20 cellular contexts compared by ENCODE assay signal in genomic region chr7:50476953-50477625, GRCh38. TPM values are rescaled to one million over a fixed set of nuclear protein-coding genes. Genes with fewer than 3 reads are reported as not detected.
DNase-seq lines count a peak whose midpoint lies in the region; ATAC-seq, FAIRE-seq and TF ChIP-seq lines count a peak whose summit lies in the region.
"Had no signal": no experiment of that assay in that cellular context is flagged by ENCODE, and none has a peak within 500 bp of the region (broad histone marks: within the 10 kb centered on the region; RNA-seq: fewer than 3 reads in every experiment).

No MANE protein-coding gene starts in this region.

- in situ Hi-C loops in K562 (cut with MboI), result no loop called here

- no peak for TF ChIP-seq POLR2A in K562 (conservative IDR thresholded peaks at IDR 0.05)

- no peaks in the 10 kb centered on the region for H3K36me3 Mint-ChIP-seq in natural killer cell treated with Interleukin-12 subunit alpha and Interleukin-12 subunit beta and Interleukin-15 and Interleukin-18, amount 100 ng/mL, for 72 hours
- H3K36me3 Mint-ChIP-seq in natural killer cell, result no peaks in the 10 kb centered on the region
- H3K36me3 Mint-ChIP-seq: CD14-positive monocyte; CD4-positive, alpha-beta memory T cell had no signal

- H3K9ac ChIP-seq in K562 (ENCODE audit: insufficient read depth in 1 of 2, low read depth in 2 of 2, low read length in 2 of 2) (no peak overlapping the region), mesendoderm (ENCODE audit: low read length) (no peak overlapping the region)

- no peak overlapping the region for H3K4me3 Mint-ChIP-seq in natural killer cell treated with Interleukin-12 subunit alpha and Interleukin-12 subunit beta and Interleukin-15 and Interleukin-18, amount 100 ng/mL, for 72 hours
- H3K4me3 Mint-ChIP-seq in natural killer cell, result no peak overlapping the region
- H3K4me3 Mint-ChIP-seq: CD14-positive monocyte; CD4-positive, alpha-beta memory T cell; HFFc6 had no signal

- no peak overlapping the region for H2BK120ac ChIP-seq in mesendoderm (ENCODE audit: low read depth, low read length)

- no peaks in the 10 kb centered on the region for H3K9me1 ChIP-seq in K562 (ENCODE audit: control insufficient read depth, insufficient read depth, low read length)

- no peak for ATAC-seq in natural killer cell treated with Interleukin-12 subunit alpha and Interleukin-12 subunit beta and Interleukin-15 and Interleukin-18, amount 100 ng/mL, for 72 hours
- ATAC-seq in natural killer cell, result no peak
- no peak for ATAC-seq in K562
- ATAC-seq: HCT116 had no signal

- H3K79me2 ChIP-seq in K562 (ENCODE audit: control insufficient read depth, insufficient read depth, low read length) (no peaks in the 10 kb centered on the region), mesendoderm (ENCODE audit: control insufficient read depth, insufficient read depth, low read length) (no peaks in the 10 kb centered on the region)

- TF ChIP-seq CTCF in natural killer cell (IDR thresholded peaks at IDR 0.05) (no peak), K562 (IDR thresholded peaks at IDR 0.05 in 2 of 3, conservative IDR thresholded peaks at IDR 0.05 in 1 of 3; ENCODE audit: insufficient read depth in 2 of 3, low read depth in 1 of 3, low read length in 3 of 3) (no peak)

- H2AFZ ChIP-seq in K562 (ENCODE audit: low read depth, low read length), result no peak overlapping the region

- no peak overlapping the region for H2AK5ac ChIP-seq in mesendoderm (ENCODE audit: low read length)

- H3K4me1 ChIP-seq in K562 (replicated peaks in 1 of 2; ENCODE audit: control insufficient read depth in 2 of 2, insufficient read depth in 2 of 2, low read length in 2 of 2) (no peaks in the 10 kb centered on the region), mesendoderm (ENCODE audit: control insufficient read depth, low read depth, low read length) (peaks cover 7% of the 10 kb centered on the region)

- no peaks in the 10 kb centered on the region for H3K79me1 ChIP-seq in mesendoderm (ENCODE audit: low read length)

- BruUV-seq in K562 (replicated peaks; lab: Mats Ljungman, UMichigan), result no TSS peak

- H3K4me2 ChIP-seq in K562 (ENCODE audit: insufficient read depth, low read length), result no peak overlapping the region
- H3K4me2 ChIP-seq in mesendoderm (ENCODE audit: low read length), result no peak overlapping the region

- no peak overlapping the region for H3K4me3 ChIP-seq in K562
- H3K4me3 ChIP-seq in mesendoderm (ENCODE audit: low read length), result no peak overlapping the region

- peaks cover 0 to 18% of the 10 kb centered on the region in 2 donors for H3K27me3 Mint-ChIP-seq in natural killer cell treated with Interleukin-12 subunit alpha and Interleukin-12 subunit beta and Interleukin-15 and Interleukin-18, amount 100 ng/mL, for 72 hours
- peaks cover 13 to 44% of the 10 kb centered on the region in 2 donors for H3K27me3 Mint-ChIP-seq in natural killer cell (ENCODE audit: low read depth in 2 of 2)

- no peak overlapping the region for H4K8ac ChIP-seq in mesendoderm (ENCODE audit: low read depth, low read length)

- no peak overlapping the region for H3K4ac ChIP-seq in mesendoderm (ENCODE audit: low read depth, low read length)

- no peak for FAIRE-seq in K562 (lab: Jason Lieb, UNC)
- peak; percentile 56 for FAIRE-seq in urothelium cell line (lab: Jason Lieb, UNC)
- FAIRE-seq: A204.1, GM12892, GM18507 had no signal

- 0 out of 2 replicates have a peak, but pooled peaks cover 4% of the 10 kb centered on the region for H4K20me1 ChIP-seq in K562 (replicated peaks; ENCODE audit: control insufficient read depth, insufficient read depth, low read length)

- no peak overlapping the region for H3K27ac Mint-ChIP-seq in natural killer cell treated with Interleukin-12 subunit alpha and Interleukin-12 subunit beta and Interleukin-15 and Interleukin-18, amount 100 ng/mL, for 72 hours
- no peak overlapping the region for H3K27ac Mint-ChIP-seq in natural killer cell
- H3K27ac Mint-ChIP-seq: CD14-positive monocyte, HFFc6 had no signal

- POLR2A ChIA-PET in K562 (lab: Yijun Ruan, JAX), result no interaction called here

- no peak overlapping the region for H3K27ac ChIP-seq in K562 (ENCODE audit: extremely low read depth, low read depth, low read length)
- H3K27ac ChIP-seq in mesendoderm (ENCODE audit: low read depth, low read length), result no peak overlapping the region

- H4K5ac ChIP-seq in mesendoderm (ENCODE audit: low read length), result no peak overlapping the region

- no peaks in the 10 kb centered on the region for H3K9me3 ChIP-seq in K562 (replicated peaks; ENCODE audit: control insufficient read depth, insufficient read depth, low read depth, low read length)

- no peak overlapping the region for H3K23ac ChIP-seq in mesendoderm (ENCODE audit: low read length)

- H3K27me3 ChIP-seq in K562 (ENCODE audit: control insufficient read depth in 2 of 2, insufficient read depth in 2 of 2, low read length in 2 of 2) (peaks cover 13 to 37% of the 10 kb centered on the region in 2 experiments; a peak in 4 of 5 replicates), mesendoderm (ENCODE audit: insufficient read depth, low read length, poor library complexity) (no peaks in the 10 kb centered on the region)

- CTCF ChIA-PET in K562 (lab: Yijun Ruan, JAX; ENCODE audit: low intra/inter-chr PET ratio), result no interaction called here

- no peaks in the 10 kb centered on the region for H3K4me1 Mint-ChIP-seq in natural killer cell treated with Interleukin-12 subunit alpha and Interleukin-12 subunit beta and Interleukin-15 and Interleukin-18, amount 100 ng/mL, for 72 hours (ENCODE audit: low read depth in 2 of 2)
- no peaks in the 10 kb centered on the region for H3K4me1 Mint-ChIP-seq in natural killer cell
- H3K4me1 Mint-ChIP-seq: CD14-positive monocyte; CD4-positive, alpha-beta memory T cell had no signal

- no peak overlapping the region for H2BK15ac ChIP-seq in mesendoderm (replicated peaks; ENCODE audit: low read depth)

- H3K56ac ChIP-seq in mesendoderm (ENCODE audit: low read length), result peak overlapping the region; percentile 31

- WGBS in K562 (ENCODE audit: insufficient coverage, low coverage, missing lambda C conversion rate), result 15% methylated on average over 9 of the region's 9 CpGs
- WGBS in mesendoderm (ENCODE audit: extremely low coverage, insufficient coverage, low lambda C conversion rate), result 100% methylated on average over 1 of the region's 9 CpGs

- peak overlapping the region; percentile 62 for H2BK5ac ChIP-seq in mesendoderm (ENCODE audit: low read length)

- H3K18ac ChIP-seq in mesendoderm (ENCODE audit: low read length), result no peak overlapping the region

- no peaks in the 10 kb centered on the region for H3K9me3 Mint-ChIP-seq in natural killer cell treated with Interleukin-12 subunit alpha and Interleukin-12 subunit beta and Interleukin-15 and Interleukin-18, amount 100 ng/mL, for 72 hours
- no peaks in the 10 kb centered on the region for H3K9me3 Mint-ChIP-seq in natural killer cell
- H3K9me3 Mint-ChIP-seq: CD14-positive monocyte; CD4-positive, alpha-beta memory T cell; HFFc6 had no signal

- no peak for TF ChIP-seq EP300 in K562 (IDR thresholded peaks at IDR 0.05; ENCODE audit: low read length)

- DNase-seq in natural killer cell treated with Interleukin-12 subunit alpha and Interleukin-12 subunit beta and Interleukin-15 and Interleukin-18, amount 100 ng/mL, for 72 hours (ENCODE audit: low spot score), result peak; percentile 45
- DNase-seq in natural killer cell (no peak), K562 (ENCODE audit: extremely low read depth in 1 of 4, low spot score in 3 of 4) (no peak), mesendoderm (no peak), urothelium cell line (ENCODE audit: low spot score) (no peak), SKM-1 (lab: John Stamatoyannopoulos, UW; ENCODE audit: unreplicated experiment) (no peak), NCI-H187 treated with DMSO at 0.1 percent for 48 hours (lab: John Stamatoyannopoulos, UW) (no peak), cardiac septum (ENCODE audit: low spot score) (no peak)
- DNase-seq: AML-193; CD4-positive, alpha-beta memory T cell; DMS79; GDM1; GOT3; H7; HFFc6 had no signal

- no peak for TF ChIP-seq RAD21 in K562 (CRISPR knock-in tag; conservative IDR thresholded peaks at IDR 0.05 in 1 of 2, IDR thresholded peaks at IDR 0.05 in 1 of 2)

- intact Hi-C loops in natural killer cell (cut with micrococcal nuclease), result no loop called here
- intact Hi-C loops in K562 (cut with micrococcal nuclease), result no loop called here
- intact Hi-C loops in cardiac septum (cut with DNase I), result loop anchor here (5.0 kb wide), 1 partner anchor 120 kb away; no protein-coding TSS in a partner anchor

- H3K36me3 ChIP-seq in K562 (ENCODE audit: control insufficient read depth, insufficient read depth, low read length) (no peaks in the 10 kb centered on the region), mesendoderm (ENCODE audit: control insufficient read depth, insufficient read depth, low read length) (no peaks in the 10 kb centered on the region)

TF ChIP-seq in K562, 482 proteins besides CTCF, POLR2A, EP300 and RAD21 (continues in another document):
- TF ChIP-seq ZNF511 (CRISPR knock-in tag; IDR thresholded peaks at IDR 0.05), result no peak

RNA-seq across cellular contexts. Expression of gene FIGNL1, which starts 26.9 kb away (rescaled TPM):
- total RNA-seq in natural killer cell treated with Interleukin-12 subunit alpha and Interleukin-12 subunit beta and Interleukin-15 and Interleukin-18, amount 100 ng/mL, for 72 hours, result 10 to 100 TPM; 28.7 to 41.1 TPM
- total RNA-seq in natural killer cell (10 to 100 TPM in 1 of 3 donors, 1 to 10 TPM in 2; 5.5 to 12.6 (median 7.6) TPM), K562 (2014; rRNA removed) (21.6 and 24.1 TPM in 2 replicates), K562 (2014; rRNA removed; fragmentation: Illumina TruSeq; extraction: Trizol) (42.4 and 48.3 TPM in 2 replicates), K562 (2015; rRNA removed; fragmentation: Illumina TruSeq; extraction: Trizol) (42.4 and 46.7 TPM in 2 replicates), K562 (2021) (25.8 and 28.3 TPM in 2 replicates), cardiac septum (2.6 TPM)
- 11.5 and 48.7 TPM in 2 replicates for total RNA-seq in K562 (2011; cell fraction: chromatin; rRNA removed; ENCODE audit: low replicate concordance)
- 9.8 and 12.1 TPM in 2 replicates for total RNA-seq in K562 (2011; cell fraction: nucleolus; rRNA removed)
- 19.5 TPM in 2 replicates for total RNA-seq in K562 (2011; cell fraction: nucleoplasm; rRNA removed)
- polyA plus RNA-seq in K562 (2011; rRNA removed) (37.6 and 48.3 TPM in 2 replicates), K562 (2014; fragmentation: Illumina TruSeq; extraction: Trizol) (28.5 and 30.7 TPM in 2 replicates), K562 (2014; fragmentation: Nextera tagmentation; extraction: Ambion mirVana) (10 to 100 TPM; 15.5 to 22.7 TPM), K562 (2014; rRNA removed) (27.6 and 29.4 TPM in 2 replicates)
- 16.0 and 25.1 TPM in 2 replicates for polyA plus RNA-seq in K562 (2011; cell fraction: cytosol; rRNA removed)
- 28.2 and 31.2 TPM in 2 replicates for polyA plus RNA-seq in K562 (2011; cell fraction: nucleus; rRNA removed)
- 21.0 and 22.9 TPM in 2 replicates for polyA plus RNA-seq in K562 (2012)
- polyA minus RNA-seq in K562 (2011; rRNA and poly(A)+ RNA removed), result 48.9 and 55.0 TPM in 2 replicates
- 14.7 and 21.5 TPM in 2 replicates for polyA minus RNA-seq in K562 (2011; cell fraction: cytosol; rRNA and poly(A)+ RNA removed)
- 18.3 and 29.4 TPM in 2 replicates for polyA minus RNA-seq in K562 (2011; cell fraction: nucleus; rRNA and poly(A)+ RNA removed)
- 11.8 TPM for polyA plus RNA-seq in mesendoderm (2013, experiment 1 of 2)
- 12.3 TPM for polyA plus RNA-seq in mesendoderm (2013, experiment 2 of 2)
